ENCODE assay signal across 11 cellular contexts in genomic region chr2:144323946-144324345, GRCh38.
A peak's percentile ranks its signal among the peaks of the same experiment; 100 is the strongest.
DNase-seq lines count a peak whose midpoint lies in the region; ATAC-seq, FAIRE-seq and TF ChIP-seq lines count a peak whose summit lies in the region.
"Had no signal": no experiment of that assay in that cellular context is flagged by ENCODE, and none has a peak within 500 bp of the region (broad histone marks: within the 10 kb centered on the region; RNA-seq: fewer than 3 reads in every experiment).

No MANE protein-coding gene starts in this region.

- TF ChIP-seq CTCF in HepG2 (CRISPR knock-in tag; IDR thresholded peaks at IDR 0.05) (no peak), right lobe of liver (IDR thresholded peaks at IDR 0.05) (no peak), left ventricle myocardium inferior (IDR thresholded peaks at IDR 0.05; ENCODE audit: borderline replicate concordance) (no peak), transverse colon (IDR thresholded peaks at IDR 0.05) (no peak)

- H3K4me3 ChIP-seq in HepG2 (replicated peaks in 1 of 3; ENCODE audit: insufficient read depth in 1 of 3, low read depth in 2 of 3, low read length in 3 of 3) (no peak overlapping the region), right lobe of liver (no peak overlapping the region), left ventricle myocardium inferior (no peak overlapping the region), transverse colon (no peak overlapping the region)
- H3K4me3 ChIP-seq: tibial artery had no signal

- no peak for ATAC-seq in HepG2
- ATAC-seq in right lobe of liver = no peak
- peak; percentile 44 for ATAC-seq in HG02973 (IDR thresholded peaks at IDR 0.05; ENCODE audit: unreplicated experiment)

- H3K36me3 Mint-ChIP-seq in activated CD4-positive, alpha-beta memory T cell treated with anti-CD3 and anti-CD28 coated beads, Interleukin-2, amount 10 ng/mL, durations not matched to agents 7 days and 5 days (ENCODE audit: low read depth) = peaks cover 56% of the 10 kb centered on the region

- H3K4me2 ChIP-seq in HepG2 (ENCODE audit: low read depth, low read length) = no peak overlapping the region

- FAIRE-seq in HepG2 (lab: Jason Lieb, UNC) = peak; percentile 71

- WGBS in HepG2 (ENCODE audit: low lambda C conversion rate) = 79% methylated on average over 2 of the region's 2 CpGs
- 73% methylated on average over 2 of the region's 2 CpGs for WGBS in right lobe of liver (ENCODE audit: insufficient coverage, low coverage, low lambda C conversion rate, missing lambda C conversion rate)
- WGBS in transverse colon (ENCODE audit: low coverage in 1 of 2), 2 donors = 60 to 93% methylated on average over 2 of the region's 2 CpGs

- H3K27me3 ChIP-seq in HepG2 (ENCODE audit: control insufficient read depth in 1 of 2, insufficient read depth in 2 of 2, low read length in 2 of 2) = no peaks in the 10 kb centered on the region
- no peaks in the 10 kb centered on the region for H3K27me3 ChIP-seq in right lobe of liver
- H3K27me3 ChIP-seq in left ventricle myocardium inferior (ENCODE audit: low read depth) = no peaks in the 10 kb centered on the region
- H3K27me3 ChIP-seq in transverse colon = no peaks in the 10 kb centered on the region
- H3K27me3 ChIP-seq: tibial artery had no signal

- POLR2A ChIA-PET in HepG2 (lab: Yijun Ruan, JAX) = no interaction called here
- POLR2A ChIA-PET in activated CD4-positive, alpha-beta memory T cell treated with anti-CD3 and anti-CD28 coated beads, Interleukin-2, amount 10 ng/mL, durations not matched to agents 7 days and 5 days (lab: Charles Lee) = interaction anchor here (1.8 kb wide), 1 partner anchor 14 kb away, joined by 5 read pairs; no protein-coding TSS in a partner anchor

- CTCF ChIA-PET in HepG2 (lab: Yijun Ruan, JAX; ENCODE audit: low intra/inter-chr PET ratio, low total read pairs) = no interaction called here
- CTCF ChIA-PET in activated CD4-positive, alpha-beta memory T cell treated with anti-CD3 and anti-CD28 coated beads, Interleukin-2, amount 10 ng/mL, durations not matched to agents 7 days and 5 days (lab: Charles Lee) = no interaction called here

- TF ChIP-seq POLR2A in HepG2 (IDR thresholded peaks at IDR 0.05; ENCODE audit: insufficient read depth in 1 of 2, low read depth in 2 of 2, low read length in 2 of 2) = no peak
- no peak for TF ChIP-seq POLR2A in right lobe of liver (IDR thresholded peaks at IDR 0.05)
- no peak for TF ChIP-seq POLR2A in transverse colon (IDR thresholded peaks at IDR 0.05)

- no TSS peak for BruUV-seq in HepG2 (replicated peaks; lab: Mats Ljungman, UMichigan)

- no peaks in the 10 kb centered on the region for H3K79me2 ChIP-seq in HepG2 (ENCODE audit: insufficient read depth, low read length)

- H3K27ac ChIP-seq in HepG2 (ENCODE audit: extremely low read length, insufficient read depth, low read length) = no peak overlapping the region
- H3K27ac ChIP-seq in right lobe of liver = no peak overlapping the region
- H3K27ac ChIP-seq in left ventricle myocardium inferior (replicated peaks) = no peak overlapping the region
- no peak overlapping the region for H3K27ac ChIP-seq in transverse colon
- H3K27ac ChIP-seq: tibial artery had no signal

- peaks cover 77% of the 10 kb centered on the region for H3K4me1 Mint-ChIP-seq in activated CD4-positive, alpha-beta memory T cell treated with anti-CD3 and anti-CD28 coated beads, Interleukin-2, amount 10 ng/mL, durations not matched to agents 7 days and 5 days

- TF ChIP-seq EP300 in HepG2 (IDR thresholded peaks at IDR 0.05; ENCODE audit: low read depth in 2 of 2, low read length in 2 of 2) (no peak), HepG2 (CRISPR knock-in tag; IDR thresholded peaks at IDR 0.05; ENCODE audit: borderline replicate concordance) (no peak), transverse colon (IDR thresholded peaks at IDR 0.05; ENCODE audit: low read depth) (no peak)

- no peaks in the 10 kb centered on the region; a peak in 1 of 5 replicates for H3K36me3 ChIP-seq in HepG2 (replicated peaks in 1 of 2; ENCODE audit: control insufficient read depth in 1 of 2, insufficient read depth in 2 of 2, low read length in 2 of 2)
- no peaks in the 10 kb centered on the region for H3K36me3 ChIP-seq in right lobe of liver
- no peaks in the 10 kb centered on the region for H3K36me3 ChIP-seq in left ventricle myocardium inferior
- no peaks in the 10 kb centered on the region for H3K36me3 ChIP-seq in transverse colon
- H3K36me3 ChIP-seq: tibial artery had no signal

- peak overlapping the region; percentile 84 for H3K27ac Mint-ChIP-seq in activated CD4-positive, alpha-beta memory T cell treated with anti-CD3 and anti-CD28 coated beads, Interleukin-2, amount 10 ng/mL, durations not matched to agents 7 days and 5 days

- no peaks in the 10 kb centered on the region for H4K20me1 ChIP-seq in HepG2 (ENCODE audit: insufficient read depth, low read length)

- DNase-seq in HepG2 (ENCODE audit: low spot score) (no peak), right lobe of liver (no peak), RPMI8226 (no peak), left ventricle myocardium inferior (no peak), transverse colon (no peak), NCI-H748 treated with DMSO at 0.1 percent for 48 hours (lab: John Stamatoyannopoulos, UW) (no peak)
- no peak for DNase-seq in activated CD4-positive, alpha-beta memory T cell treated with anti-CD3 and anti-CD28 coated beads, Interleukin-2, amount 10 ng/mL, durations not matched to agents 7 days and 5 days
- DNase-seq: NCI-H446, T-helper 9 cell, tibial artery had no signal

- intact Hi-C loops in HepG2 (cut with micrococcal nuclease; ENCODE audit: unreplicated experiment) = no loop called here
- intact Hi-C loops in right lobe of liver (cut with DNase I) = no loop called here
- intact Hi-C loops in left ventricle myocardium inferior (cut with micrococcal nuclease) = loop anchor here (10.0 kb wide), 1 partner anchor 191 kb away; no protein-coding TSS in a partner anchor
- intact Hi-C loops in transverse colon (cut with DNase I; ENCODE audit: low total_unique reads) = no loop called here

- no peaks in the 10 kb centered on the region for H3K27me3 Mint-ChIP-seq in activated CD4-positive, alpha-beta memory T cell treated with anti-CD3 and anti-CD28 coated beads, Interleukin-2, amount 10 ng/mL, durations not matched to agents 7 days and 5 days

- H3K4me1 ChIP-seq in HepG2 (ENCODE audit: insufficient read depth, low read length) = peaks cover 7% of the 10 kb centered on the region
- H3K4me1 ChIP-seq in right lobe of liver = peaks cover 0 to 4% (median 0%) of the 10 kb centered on the region in 4 donors
- H3K4me1 ChIP-seq in left ventricle myocardium inferior = peaks cover 15% of the 10 kb centered on the region
- peaks cover 0 to 8% (median 2%) of the 10 kb centered on the region in 4 donors for H3K4me1 ChIP-seq in transverse colon

- TF ChIP-seq RAD21 in HepG2 (CRISPR knock-in tag; IDR thresholded peaks at IDR 0.05) = no peak

- no peak overlapping the region for H2AFZ ChIP-seq in HepG2 (ENCODE audit: low read length)

- peaks cover 2% of the 10 kb centered on the region for H3K9me3 Mint-ChIP-seq in activated CD4-positive, alpha-beta memory T cell treated with anti-CD3 and anti-CD28 coated beads, Interleukin-2, amount 10 ng/mL, durations not matched to agents 7 days and 5 days

- peak overlapping the region; percentile 31 for H3K4me3 Mint-ChIP-seq in activated CD4-positive, alpha-beta memory T cell treated with anti-CD3 and anti-CD28 coated beads, Interleukin-2, amount 10 ng/mL, durations not matched to agents 7 days and 5 days

- H3K9ac ChIP-seq in HepG2 (ENCODE audit: insufficient read depth, low read depth, low read length) = no peak overlapping the region

- in situ Hi-C loops in HepG2 (cut with HindIII; ENCODE audit: extremely low pct_ligation_motif_present, low pct_unique_long_range_greater_than_20kb) = no loop called here
- in situ Hi-C loops in transverse colon (cut with MboI; ENCODE audit: low pct_ligation_motif_present in 1 of 4, low pct_unique_long_range_greater_than_20kb in 1 of 4, low sequenced_read_pairs in 3 of 4) = no loop called here

- H3K9me3 ChIP-seq in HepG2 (ENCODE audit: low read length) (no peaks in the 10 kb centered on the region), right lobe of liver (no peaks in the 10 kb centered on the region), left ventricle myocardium inferior (replicated peaks) (peaks cover 9% of the 10 kb centered on the region), transverse colon (no peaks in the 10 kb centered on the region)
- H3K9me3 ChIP-seq: tibial artery had no signal

TF ChIP-seq in HepG2, 621 proteins besides CTCF, POLR2A, EP300 and RAD21 (continues in another document):
- TF ChIP-seq DMTF1 (CRISPR knock-in tag; IDR thresholded peaks at IDR 0.05) = no peak
